19 cellular contexts compared by ENCODE assay signal in the genomic region with DNA sequence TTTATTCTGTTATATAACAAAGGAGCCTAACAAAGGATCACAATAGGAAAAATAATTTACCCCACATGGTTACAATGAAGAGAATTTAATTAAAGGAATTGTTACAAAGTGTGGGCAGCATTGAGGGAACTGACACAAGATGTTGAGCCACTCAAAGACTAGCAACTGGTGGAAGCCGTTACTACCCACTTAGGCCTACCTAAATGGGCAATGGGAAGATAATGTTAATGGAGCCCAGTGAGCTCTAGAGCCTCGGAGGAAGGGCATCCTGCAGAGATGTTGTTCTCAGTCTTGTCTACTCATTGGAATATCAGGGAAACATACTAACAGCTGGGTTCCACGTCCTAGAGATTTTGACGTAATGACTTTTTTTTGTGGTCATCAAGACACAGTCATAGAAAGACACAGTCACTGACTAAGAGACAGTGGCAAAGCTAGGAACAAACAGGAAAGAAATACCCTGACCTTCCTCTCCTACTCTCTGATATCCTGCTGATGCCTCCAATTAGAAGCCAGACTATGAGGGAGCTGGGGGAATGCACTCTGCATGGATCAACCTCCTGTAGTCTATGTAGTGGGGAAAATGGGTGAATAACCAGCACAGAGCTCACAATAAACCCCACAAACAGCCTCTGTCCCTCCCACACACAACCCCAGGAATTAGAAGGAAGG.
A peak's percentile ranks its signal among the peaks of the same experiment; 100 is the strongest.
DNase-seq lines count a peak whose midpoint lies in the region; ATAC-seq, FAIRE-seq and TF ChIP-seq lines count a peak whose summit lies in the region.
"Had no signal": no experiment of that assay in that cellular context is flagged by ENCODE, and none has a peak within 500 bp of the region (broad histone marks: within the 10 kb centered on the region; RNA-seq: fewer than 3 reads in every experiment).

No MANE protein-coding gene starts in this region.

- no peak overlapping the region for H3K27ac Mint-ChIP-seq in stimulated activated naive CD8-positive, alpha-beta T cell treated with anti-CD3 and anti-CD28 coated beads, Interleukin-15, amount 100 ng/mL, for 72 hours
- H3K27ac Mint-ChIP-seq in type B pancreatic cell = no peak overlapping the region

- H4K91ac ChIP-seq in H1 (replicated peaks; ENCODE audit: insufficient read length, low read length) = no peak overlapping the region

- no peak overlapping the region for H4K5ac ChIP-seq in H1 (ENCODE audit: insufficient read length, low read depth, low read length)

- H3K4ac ChIP-seq in H1 (replicated peaks; ENCODE audit: insufficient read length, low read depth, low read length) = no peak overlapping the region

- no peaks in the 10 kb centered on the region for H3K23me2 ChIP-seq in H1 (ENCODE audit: low read depth, low read length)

- H3K36me3 ChIP-seq in H1 (ENCODE audit: control insufficient read depth in 2 of 4, insufficient read depth in 4 of 4, low read length in 3 of 4) (no peaks in the 10 kb centered on the region), left lung (no peaks in the 10 kb centered on the region)
- H3K36me3 ChIP-seq: left ventricle myocardium inferior, stomach, transverse colon had no signal

- no peak overlapping the region for H2AFZ ChIP-seq in H1 (ENCODE audit: low read length)

- no peak overlapping the region for H2BK120ac ChIP-seq in H1 (replicated peaks; ENCODE audit: low read depth, low read length)

- ATAC-seq in stimulated activated naive CD8-positive, alpha-beta T cell treated with anti-CD3 and anti-CD28 coated beads, Interleukin-15, amount 100 ng/mL, for 72 hours = peak; percentile 33
- no peak for ATAC-seq in stimulated activated naive CD8-positive, alpha-beta T cell treated with anti-CD3 and anti-CD28 coated beads, Interleukin-15, Interleukin-2, amounts not matched to agents 100 U/mL and 50 U/mL, for 24 hours
- no peak for ATAC-seq in left lung

- H3K27me3 Mint-ChIP-seq in stimulated activated naive CD8-positive, alpha-beta T cell treated with anti-CD3 and anti-CD28 coated beads, Interleukin-15, amount 100 ng/mL, for 72 hours = no peaks in the 10 kb centered on the region
- no peaks in the 10 kb centered on the region for H3K27me3 Mint-ChIP-seq in type B pancreatic cell
- H3K27me3 Mint-ChIP-seq: CD8-positive, alpha-beta memory T cell had no signal

- H3K4me3 Mint-ChIP-seq in stimulated activated naive CD8-positive, alpha-beta T cell treated with anti-CD3 and anti-CD28 coated beads, Interleukin-15, amount 100 ng/mL, for 72 hours = no peak overlapping the region
- no peak overlapping the region for H3K4me3 Mint-ChIP-seq in type B pancreatic cell
- H3K4me3 Mint-ChIP-seq: H9 had no signal

- POLR2A ChIA-PET in H1 (lab: Charles Lee; ENCODE audit: partially characterized antibody) = interaction anchor here (0.7 kb wide), 1 partner anchor 9 kb away, joined by 3 read pairs; no protein-coding TSS in a partner anchor

- no peak overlapping the region for H3K14ac ChIP-seq in H1 (ENCODE audit: insufficient read length)

- peak overlapping the region in 2 of 4 experiments; percentile 7 to 10; a peak in 2 of 8 replicates for H3K4me3 ChIP-seq in H1 (ENCODE audit: extremely low read depth in 1 of 4, insufficient read depth in 2 of 4, low read depth in 3 of 4, low read length in 4 of 4)
- no peak overlapping the region for H3K4me3 ChIP-seq in left lung
- H3K4me3 ChIP-seq: left ventricle myocardium inferior, stomach, transverse colon had no signal

- no peak for TF ChIP-seq EP300 in H1 (IDR thresholded peaks at IDR 0.05; ENCODE audit: borderline replicate concordance in 1 of 2, low read depth in 2 of 2, low read length in 2 of 2)

- DNase-seq in stimulated activated naive CD8-positive, alpha-beta T cell treated with anti-CD3 and anti-CD28 coated beads, Interleukin-15, amount 100 ng/mL, for 72 hours = no peak
- no peak for DNase-seq in stimulated activated naive CD8-positive, alpha-beta T cell treated with anti-CD3 and anti-CD28 coated beads, Interleukin-15, Interleukin-2, amounts not matched to agents 100 U/mL and 50 U/mL, for 24 hours
- DNase-seq in NCI-H128 (lab: John Stamatoyannopoulos, UW; ENCODE audit: unreplicated experiment) = peak; percentile 29
- DNase-seq in H1 (ENCODE audit: low read depth in 1 of 2, low spot score in 2 of 2) = no peak
- no peak for DNase-seq in inferior parietal cortex (ENCODE audit: extremely low spot score)
- no peak for DNase-seq in type B pancreatic cell (ENCODE audit: extremely low spot score, unreplicated experiment)
- no peak for DNase-seq in left lung
- DNase-seq in activated CD4-positive, alpha-beta T cell treated with anti-CD3 and anti-CD28 coated beads, Interleukin-2, amount 50 U/mL, for 4 hours = no peak
- DNase-seq: activated CD4-positive, alpha-beta T cell treated with anti-CD3 and anti-CD28 coated beads for 1 hour; activated effector memory CD4-positive, alpha-beta T cell treated with Interleukin-2 at 50 U/mL for 16 hours; AML-193; CD8-positive, alpha-beta memory T cell; DND-41; left ventricle myocardium inferior; stimulated activated CD4-positive, alpha-beta T cell treated with anti-CD3 and anti-CD28 coated beads, Interleukin-4, amount 100 ng/mL, for 1 hour; stomach; transverse colon had no signal

- H3K9ac ChIP-seq in H1 (replicated peaks in 1 of 4; ENCODE audit: extremely low read depth in 1 of 4, low read depth in 3 of 4, low read length in 3 of 4) = no peak overlapping the region

- peaks cover 4% of the 10 kb centered on the region for H3K36me3 Mint-ChIP-seq in type B pancreatic cell
- H3K36me3 Mint-ChIP-seq: brain; CD8-positive, alpha-beta memory T cell had no signal

- no peaks in the 10 kb centered on the region for H3K9me3 Mint-ChIP-seq in stimulated activated naive CD8-positive, alpha-beta T cell treated with anti-CD3 and anti-CD28 coated beads, Interleukin-15, amount 100 ng/mL, for 72 hours
- no peaks in the 10 kb centered on the region for H3K9me3 Mint-ChIP-seq in type B pancreatic cell

- H3K27me3 ChIP-seq in H1 (replicated peaks in 1 of 4; ENCODE audit: control insufficient read depth in 3 of 4, extremely low read depth in 1 of 4, insufficient read depth in 3 of 4, low read length in 3 of 4) = peaks cover 0 to 5% (median 1%) of the 10 kb centered on the region in 4 experiments; a peak in 3 of 7 replicates
- H3K27me3 ChIP-seq in left lung = no peaks in the 10 kb centered on the region
- H3K27me3 ChIP-seq: stomach, transverse colon had no signal

- H3K79me1 ChIP-seq in H1 (ENCODE audit: low read depth, low read length) = no peaks in the 10 kb centered on the region

- no peak overlapping the region for H2BK12ac ChIP-seq in H1 (ENCODE audit: low read depth, low read length)

- H3K23ac ChIP-seq in H1 (ENCODE audit: insufficient read length) = no peak overlapping the region

- no peak overlapping the region; the same call in 1 of the 2 replicates for H2BK5ac ChIP-seq in H1 (ENCODE audit: low read depth, low read length)

- H3K4me1 ChIP-seq in H1 (replicated peaks in 1 of 4; ENCODE audit: control insufficient read depth in 3 of 4, insufficient read depth in 4 of 4, low read length in 3 of 4) = peaks cover 5 to 17% (median 8%) of the 10 kb centered on the region in 4 experiments; a peak in 6 of 7 replicates
- no peaks in the 10 kb centered on the region for H3K4me1 ChIP-seq in left lung
- H3K4me1 ChIP-seq: left ventricle myocardium inferior had no signal

- H3K56ac ChIP-seq in H1 (replicated peaks; ENCODE audit: insufficient read length, low read depth, low read length) = no peak overlapping the region

- H3K27ac ChIP-seq in H1 (ENCODE audit: low read depth, low read length) (no peak overlapping the region), left lung (no peak overlapping the region)
- H3K27ac ChIP-seq: left ventricle myocardium inferior, stomach, transverse colon had no signal

- H4K20me1 ChIP-seq in H1 (replicated peaks in 1 of 2; ENCODE audit: control insufficient read depth in 1 of 2, insufficient read depth in 2 of 2, low read length in 2 of 2) = no peaks in the 10 kb centered on the region

- TF ChIP-seq RAD21 in H1 (IDR thresholded peaks at IDR 0.05 in 1 of 2, conservative IDR thresholded peaks at IDR 0.05 in 1 of 2; ENCODE audit: low read depth in 2 of 2, low read length in 2 of 2) = no peak

- CTCF ChIA-PET in H1 (lab: Charles Lee; ENCODE audit: partially characterized antibody) = interaction anchor here (0.7 to 1.2 kb wide), 3 partner anchors 10 to 86 kb away, joined by 3 read pairs; no protein-coding TSS in a partner anchor

- no peak overlapping the region for H2BK20ac ChIP-seq in H1 (ENCODE audit: low read length)

- no peak overlapping the region for H4K8ac ChIP-seq in H1 (ENCODE audit: extremely low read depth, insufficient read depth, low read length)

- no peak overlapping the region for H2AK5ac ChIP-seq in H1 (ENCODE audit: low read depth, low read length)

- WGBS in H1 (ENCODE audit: extremely low coverage in 1 of 2, insufficient coverage in 1 of 2, insufficient read length in 1 of 2, insufficient replicate concordance in 2 of 2, low coverage in 1 of 2, low lambda C conversion rate in 2 of 2, missing lambda C conversion rate in 1 of 2), 2 experiments = 54% methylated on average over 4 of the region's 4 CpGs; no CpG with 5 or more reads in 1 of the 2 experiments

- no peaks in the 10 kb centered on the region for H3K4me1 Mint-ChIP-seq in stimulated activated naive CD8-positive, alpha-beta T cell treated with anti-CD3 and anti-CD28 coated beads, Interleukin-15, amount 100 ng/mL, for 72 hours
- H3K4me1 Mint-ChIP-seq in type B pancreatic cell (ENCODE audit: unreplicated experiment) = peaks cover 30% of the 10 kb centered on the region
- H3K4me1 Mint-ChIP-seq: CD8-positive, alpha-beta memory T cell had no signal

- no peaks in the 10 kb centered on the region for H3K79me2 ChIP-seq in H1 (ENCODE audit: control insufficient read depth in 1 of 2, insufficient read depth in 2 of 2, low read length in 2 of 2)

- no peak for TF ChIP-seq CTCF in H1 (IDR thresholded peaks at IDR 0.05; ENCODE audit: control extremely low read depth in 1 of 3, insufficient read depth in 1 of 3, low read depth in 1 of 3, low read length in 3 of 3)
- TF ChIP-seq CTCF in type B pancreatic cell (conservative IDR thresholded peaks at IDR 0.05) = no peak
- TF ChIP-seq CTCF in left lung (IDR thresholded peaks at IDR 0.05) = no peak

- H3K4me2 ChIP-seq in H1 (ENCODE audit: insufficient read depth in 1 of 2, low read depth in 2 of 2, low read length in 2 of 2) = no peak overlapping the region

- H3K9me3 ChIP-seq in H1 (ENCODE audit: insufficient read depth in 2 of 2, low read depth in 1 of 2, low read length in 1 of 2) (peaks cover 0 to 3% of the 10 kb centered on the region in 2 experiments; a peak in 1 of 4 replicates), left lung (no peaks in the 10 kb centered on the region)
- H3K9me3 ChIP-seq: left ventricle myocardium inferior, stomach, transverse colon had no signal

- H3K18ac ChIP-seq in H1 (ENCODE audit: extremely low read depth, low read length) = no peak overlapping the region; the same call in 1 of the 2 replicates

- no peak for TF ChIP-seq POLR2A in H1 (IDR thresholded peaks at IDR 0.05; ENCODE audit: control extremely low read depth in 1 of 2, low read depth in 2 of 2, low read length in 2 of 2)

- intact Hi-C loops in left lung (cut with DNase I) = no loop called here

- peak; percentile 55 for FAIRE-seq in H1 (lab: Jason Lieb, UNC)

- H2BK15ac ChIP-seq in H1 (ENCODE audit: low read length) = no peak overlapping the region

TF ChIP-seq in H1, 55 proteins besides CTCF, POLR2A, EP300 and RAD21 (continues in another document):
- TF ChIP-seq POLR2AphosphoS5 (IDR thresholded peaks at IDR 0.05; ENCODE audit: low read depth, low read length) (no peak), TEAD4 (IDR thresholded peaks at IDR 0.05; ENCODE audit: low read depth, low read length) (no peak)
